ENCODE assay signal across 16 cellular contexts in the genomic region with DNA sequence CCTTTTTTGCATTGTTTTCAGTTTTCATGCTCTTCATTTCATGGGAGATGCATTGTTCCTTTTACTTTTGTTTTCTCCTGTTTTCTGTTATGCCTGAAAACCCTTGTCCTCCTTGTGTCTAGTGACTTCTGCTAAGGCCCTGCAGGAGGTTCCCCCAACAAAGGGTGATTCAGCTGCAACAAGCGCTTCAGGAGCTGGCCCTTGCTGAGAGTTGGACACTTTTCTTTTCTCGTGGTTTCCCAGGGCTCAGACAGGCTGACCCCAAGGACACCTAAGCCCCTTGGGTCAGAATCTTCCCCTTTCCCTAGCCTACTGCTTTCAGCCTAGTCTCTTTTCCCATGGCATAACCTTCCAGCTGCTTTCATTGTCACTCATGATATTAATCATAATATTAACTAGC.
"Had no signal": no experiment of that assay in that cellular context is flagged by ENCODE, and none has a peak within 500 bp of the region (broad histone marks: within the 10 kb centered on the region; RNA-seq: fewer than 3 reads in every experiment).

No MANE protein-coding gene starts in this region.

- ATAC-seq: body of pancreas, left ventricle myocardium superior, right cardiac atrium had no signal

- H3K4me3 Mint-ChIP-seq: type B pancreatic cell had no signal

- H3K36me3 Mint-ChIP-seq: type B pancreatic cell had no signal

- H3K27ac Mint-ChIP-seq: type B pancreatic cell had no signal

- DNase-seq: activated CD4-positive, alpha-beta T cell treated with anti-CD3 and anti-CD28 coated beads for 1 hour; activated CD4-positive, alpha-beta T cell treated with anti-CD3 and anti-CD28 coated beads, Interleukin-2, amount 50 U/mL, for 48 hours; activated CD8-positive, alpha-beta memory T cell treated with anti-CD3 and anti-CD28 coated beads, Interleukin-2, amount 50 U/mL, for 4 hours; activated naive CD4-positive, alpha-beta T cell treated with Interleukin-2 at 50 U/mL for 16 hours; body of pancreas; foreskin melanocyte; kidney; left ventricle myocardium superior; mesenchymal stem cell; posterior cingulate gyrus; right cardiac atrium; spleen; stimulated activated CD4-positive, alpha-beta T cell treated with anti-CD3 and anti-CD28 coated beads, Interleukin-1b, Interleukin-23, amount 100 ng/mL, for 48 hours; stimulated activated naive CD4-positive, alpha-beta T cell treated with Interleukin-2 at 50 U/mL for 16 hours; SW 1271 had no signal

- H3K9me3 Mint-ChIP-seq: type B pancreatic cell had no signal
